Comparison of ENCODE assay signal across 12 cellular contexts in the genomic region with DNA sequence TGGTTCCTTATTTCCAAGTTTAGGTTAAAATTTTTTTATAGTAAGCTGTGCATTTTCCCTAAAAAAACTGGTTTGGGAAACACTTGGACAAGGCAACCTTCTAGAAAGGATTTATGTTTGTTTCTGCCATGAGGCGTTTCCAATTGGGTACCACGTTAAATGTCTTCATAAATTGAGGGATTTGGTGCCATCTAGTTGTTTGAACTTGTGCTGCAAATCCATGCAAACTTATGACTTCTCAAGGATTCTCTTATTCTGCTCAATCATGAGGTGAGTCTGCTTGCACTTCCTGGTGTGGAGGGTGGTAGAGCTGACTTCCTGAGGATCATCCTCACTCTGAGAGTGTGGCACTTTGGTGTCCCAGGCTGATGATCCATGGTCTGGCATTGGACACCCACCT.
DNase-seq lines count a peak whose midpoint lies in the region; ATAC-seq and TF ChIP-seq lines count a peak whose summit lies in the region.
"Had no signal": no experiment of that assay in that cellular context is flagged by ENCODE, and none has a peak within 500 bp of the region (broad histone marks: within the 10 kb centered on the region; RNA-seq: fewer than 3 reads in every experiment).

No MANE protein-coding gene starts in this region.

- H3K4me3 ChIP-seq in A673 (ENCODE audit: low read depth, low read length, poor library complexity, severe bottlenecking) = no peak overlapping the region
- no peak overlapping the region for H3K4me3 ChIP-seq in HFF-Myc (replicated peaks; ENCODE audit: low read depth, low read length)
- H3K4me3 ChIP-seq: thoracic aorta had no signal

- DNase-seq in A673 (ENCODE audit: low spot score) = peak; percentile 75
- no peak for DNase-seq in HFF-Myc (ENCODE audit: extremely low read depth, low read depth)
- DNase-seq in RPMI8226 = peak; percentile 72
- DNase-seq in foreskin melanocyte = peak; percentile 35
- no peak for DNase-seq in central memory CD4-positive, alpha-beta T cell
- DNase-seq in effector CD4-positive, alpha-beta T cell = no peak
- DNase-seq: activated T-cell treated with anti-CD3 and anti-CD28 coated beads for 4 hours, NCI-H345, right cardiac atrium had no signal

- intact Hi-C loops in A673 (cut with micrococcal nuclease; ENCODE audit: unreplicated experiment) = loop anchor here (1.0 to 10.0 kb wide), 3 partner anchors 147 to 1307 kb away; no protein-coding TSS in a partner anchor

- no TSS peak for BruUV-seq in A673 (replicated peaks; lab: Mats Ljungman, UMichigan)

- no peaks in the 10 kb centered on the region for H3K4me1 ChIP-seq in A673 (ENCODE audit: insufficient read depth, low read length, poor library complexity, severe bottlenecking)

- TF ChIP-seq CTCF in A673 (conservative IDR thresholded peaks at IDR 0.05; ENCODE audit: low read depth, low read length) (peak; percentile 61), HFF-Myc (IDR thresholded peaks at IDR 0.05; ENCODE audit: low read depth, low read length, missing control alignments) (peak; percentile 22)

- no peaks in the 10 kb centered on the region for H3K27me3 ChIP-seq in A673 (replicated peaks; ENCODE audit: insufficient read depth, low read depth, low read length, poor library complexity)

- no peaks in the 10 kb centered on the region for H3K36me3 ChIP-seq in A673 (ENCODE audit: insufficient read depth, low read length, poor library complexity, severe bottlenecking)

- POLR2A ChIA-PET in A673 (lab: Charles Lee; ENCODE audit: low non-redundant PET) = no interaction called here

- ATAC-seq in GM21526 (IDR thresholded peaks at IDR 0.05; ENCODE audit: low FRiP score, unreplicated experiment) (no peak), HG03521 (IDR thresholded peaks at IDR 0.05; ENCODE audit: unreplicated experiment) (no peak)

- no peak overlapping the region for H3K27ac ChIP-seq in A673 (ENCODE audit: low read depth, low read length, poor library complexity, severe bottlenecking)
- H3K27ac ChIP-seq: thoracic aorta had no signal

- peaks cover 6% of the 10 kb centered on the region for H3K9me3 ChIP-seq in A673 (ENCODE audit: low read depth, low read length, poor library complexity, severe bottlenecking)
- H3K9me3 ChIP-seq: thoracic aorta had no signal

- CTCF ChIA-PET in A673 (lab: Charles Lee) = no interaction called here

Comparison
In these comparisons a context has a peak if more than half of its experiments do, and no peak if none do; other contexts are left out.
1. DNase-seq: peak in A673 (single experiment), RPMI8226 (single experiment) and foreskin melanocyte (single experiment); none in HFF-Myc (single experiment), central memory CD4-positive, alpha-beta T cell (single experiment) and effector CD4-positive, alpha-beta T cell (single experiment).